Comparison of ENCODE assay signal across 1 cellular context in the genomic region with DNA sequence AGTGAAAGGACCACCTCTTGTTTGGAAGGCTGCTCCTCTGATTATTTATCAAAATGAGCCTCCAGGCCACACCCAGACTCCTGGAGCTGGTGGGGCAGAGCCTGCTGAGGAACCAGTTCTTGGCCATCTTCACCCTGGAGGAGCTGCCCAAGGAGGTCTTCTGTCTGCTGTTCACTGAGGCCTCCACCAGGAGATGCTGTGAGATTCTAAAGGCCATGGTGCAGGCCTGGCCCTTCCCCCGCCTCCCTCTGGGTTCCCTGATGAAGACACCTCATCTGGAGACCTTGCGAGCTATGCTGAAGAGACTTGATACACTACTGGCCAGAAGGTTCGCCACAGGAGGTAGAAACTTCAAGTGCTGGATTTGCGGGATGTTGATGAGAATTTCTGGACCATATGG.
TF ChIP-seq lines count a peak whose summit lies in the region.

No MANE protein-coding gene starts in this region.

TF ChIP-seq in A549, 52 proteins besides CTCF, POLR2A, EP300 and RAD21 (continued from another document):
- TF ChIP-seq, protein P1, sequence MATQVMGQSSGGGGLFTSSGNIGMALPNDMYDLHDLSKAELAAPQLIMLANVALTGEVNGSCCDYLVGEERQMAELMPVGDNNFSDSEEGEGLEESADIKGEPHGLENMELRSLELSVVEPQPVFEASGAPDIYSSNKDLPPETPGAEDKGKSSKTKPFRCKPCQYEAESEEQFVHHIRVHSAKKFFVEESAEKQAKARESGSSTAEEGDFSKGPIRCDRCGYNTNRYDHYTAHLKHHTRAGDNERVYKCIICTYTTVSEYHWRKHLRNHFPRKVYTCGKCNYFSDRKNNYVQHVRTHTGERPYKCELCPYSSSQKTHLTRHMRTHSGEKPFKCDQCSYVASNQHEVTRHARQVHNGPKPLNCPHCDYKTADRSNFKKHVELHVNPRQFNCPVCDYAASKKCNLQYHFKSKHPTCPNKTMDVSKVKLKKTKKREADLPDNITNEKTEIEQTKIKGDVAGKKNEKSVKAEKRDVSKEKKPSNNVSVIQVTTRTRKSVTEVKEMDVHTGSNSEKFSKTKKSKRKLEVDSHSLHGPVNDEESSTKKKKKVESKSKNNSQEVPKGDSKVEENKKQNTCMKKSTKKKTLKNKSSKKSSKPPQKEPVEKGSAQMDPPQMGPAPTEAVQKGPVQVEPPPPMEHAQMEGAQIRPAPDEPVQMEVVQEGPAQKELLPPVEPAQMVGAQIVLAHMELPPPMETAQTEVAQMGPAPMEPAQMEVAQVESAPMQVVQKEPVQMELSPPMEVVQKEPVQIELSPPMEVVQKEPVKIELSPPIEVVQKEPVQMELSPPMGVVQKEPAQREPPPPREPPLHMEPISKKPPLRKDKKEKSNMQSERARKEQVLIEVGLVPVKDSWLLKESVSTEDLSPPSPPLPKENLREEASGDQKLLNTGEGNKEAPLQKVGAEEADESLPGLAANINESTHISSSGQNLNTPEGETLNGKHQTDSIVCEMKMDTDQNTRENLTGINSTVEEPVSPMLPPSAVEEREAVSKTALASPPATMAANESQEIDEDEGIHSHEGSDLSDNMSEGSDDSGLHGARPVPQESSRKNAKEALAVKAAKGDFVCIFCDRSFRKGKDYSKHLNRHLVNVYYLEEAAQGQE (IDR thresholded peaks at IDR 0.05): no peak
- TF ChIP-seq MAFK (IDR thresholded peaks at IDR 0.05; ENCODE audit: partially characterized antibody): no peak
- TF ChIP-seq, protein P2, sequence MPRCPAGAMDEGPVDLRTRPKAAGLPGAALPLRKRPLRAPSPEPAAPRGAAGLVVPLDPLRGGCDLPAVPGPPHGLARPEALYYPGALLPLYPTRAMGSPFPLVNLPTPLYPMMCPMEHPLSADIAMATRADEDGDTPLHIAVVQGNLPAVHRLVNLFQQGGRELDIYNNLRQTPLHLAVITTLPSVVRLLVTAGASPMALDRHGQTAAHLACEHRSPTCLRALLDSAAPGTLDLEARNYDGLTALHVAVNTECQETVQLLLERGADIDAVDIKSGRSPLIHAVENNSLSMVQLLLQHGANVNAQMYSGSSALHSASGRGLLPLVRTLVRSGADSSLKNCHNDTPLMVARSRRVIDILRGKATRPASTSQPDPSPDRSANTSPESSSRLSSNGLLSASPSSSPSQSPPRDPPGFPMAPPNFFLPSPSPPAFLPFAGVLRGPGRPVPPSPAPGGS (IDR thresholded peaks at IDR 0.05): no peak
